8 cellular contexts compared by ENCODE assay signal in the genomic region with DNA sequence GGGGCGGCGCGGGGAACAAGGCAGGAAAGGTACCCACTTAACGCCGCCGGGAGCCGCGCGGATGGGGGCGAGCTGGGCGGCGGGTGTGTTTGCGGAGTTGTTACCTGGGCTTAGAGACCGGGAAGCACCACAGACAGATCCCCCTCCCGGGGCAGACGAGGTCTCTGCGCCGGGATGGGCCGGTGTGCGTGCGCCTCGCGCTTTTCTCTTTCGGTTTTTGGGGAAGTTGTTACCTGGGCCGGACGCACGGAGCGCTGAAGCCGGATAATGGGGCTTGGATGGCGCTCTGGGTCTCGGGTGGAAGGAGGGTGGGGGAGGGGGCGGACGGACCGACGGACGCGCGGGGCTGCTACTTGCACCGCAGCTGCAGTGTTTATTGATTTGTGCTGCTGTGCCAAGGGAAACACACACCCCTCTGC. TPM values are rescaled to one million over a fixed set of nuclear protein-coding genes. Genes with fewer than 3 reads are reported as not detected.
DNase-seq lines count a peak whose midpoint lies in the region; ATAC-seq and TF ChIP-seq lines count a peak whose summit lies in the region.

No MANE protein-coding gene starts in this region.

- H3K9me3 ChIP-seq in HEK293 (ENCODE audit: control insufficient read depth, insufficient read depth, low read depth, low read length): no peaks in the 10 kb centered on the region
- H3K9me3 ChIP-seq in OCI-LY7 (ENCODE audit: low read length): no peaks in the 10 kb centered on the region
- no peaks in the 10 kb centered on the region for H3K9me3 ChIP-seq in parathyroid adenoma (ENCODE audit: control insufficient read depth, low read length)

- H3K9me2 ChIP-seq in OCI-LY7 (ENCODE audit: insufficient read depth, low read length): no peaks in the 10 kb centered on the region

- POLR2A ChIA-PET in HEK293 (lab: Yijun Ruan, JAX): no interaction called here
- POLR2A ChIA-PET in OCI-LY7 (lab: Charles Lee): no interaction called here

- H3K9ac ChIP-seq in parathyroid adenoma: no peak overlapping the region

- peaks cover 72% of the 10 kb centered on the region for H3K79me2 ChIP-seq in OCI-LY7 (ENCODE audit: insufficient read depth, low read depth, low read length)
- H3K79me2 ChIP-seq in parathyroid adenoma: no peaks in the 10 kb centered on the region

- peak overlapping the region; percentile 71 for H3K4me3 ChIP-seq in HEK293 (ENCODE audit: low read depth, low read length)
- peak overlapping the region; percentile 97 for H3K4me3 ChIP-seq in OCI-LY7 (ENCODE audit: low read depth, low read length, poor library complexity, severe bottlenecking)
- peak overlapping the region; percentile 46 for H3K4me3 ChIP-seq in parathyroid adenoma (ENCODE audit: low read depth, low read length)

- H3K4me2 ChIP-seq in OCI-LY7 (ENCODE audit: low read length) (peak overlapping the region; percentile 99), parathyroid adenoma (ENCODE audit: low read length) (peak overlapping the region; percentile 59)

- H3K27ac ChIP-seq in HEK293 (ENCODE audit: extremely low read depth, low read depth, low read length) (peak overlapping the region; percentile 84), OCI-LY7 (ENCODE audit: low read depth, low read length, poor library complexity, severe bottlenecking) (peak overlapping the region; percentile 94), parathyroid adenoma (peak overlapping the region; percentile 25)

- H3K27me3 ChIP-seq in parathyroid adenoma (ENCODE audit: control insufficient read depth, insufficient read depth, low read length): no peaks in the 10 kb centered on the region

- H2AFZ ChIP-seq in OCI-LY7 (ENCODE audit: low read length) (peak overlapping the region; percentile 62; the same call in 1 of the 2 replicates), parathyroid adenoma (peak overlapping the region; percentile 72)

- DNase-seq in GM10266 (ENCODE audit: extremely low spot score): peak; percentile 52
- peak; percentile 78 for DNase-seq in OCI-LY7 (ENCODE audit: low spot score)
- peak; percentile 10 to 18 (median 14) for DNase-seq in activated naive CD4-positive, alpha-beta T cell (lab: John Stamatoyannopoulos, UW)
- DNase-seq in Right ventricle myocardium superior: peak; percentile 68
- DNase-seq in amniotic stem cell (lab: John Stamatoyannopoulos, UW): no peak
- no peak for DNase-seq in NCI-H1694 treated with DMSO at 0.1 percent for 48 hours (lab: John Stamatoyannopoulos, UW)

- ATAC-seq in Right ventricle myocardium superior (ENCODE audit: poor library complexity): peak; percentile 25

- peaks cover 38% of the 10 kb centered on the region for H4K20me1 ChIP-seq in OCI-LY7 (ENCODE audit: insufficient read depth, low read length)

- CTCF ChIA-PET in HEK293 (lab: Yijun Ruan, JAX) (no interaction called here), OCI-LY7 (lab: Charles Lee; ENCODE audit: unreplicated experiment) (no interaction called here)

- H3K4me1 ChIP-seq in HEK293 (ENCODE audit: control insufficient read depth, insufficient read depth, low read length) (no peaks in the 10 kb centered on the region; the same call in 1 of the 2 replicates), OCI-LY7 (ENCODE audit: insufficient read depth, low read length, poor library complexity, severe bottlenecking) (peaks cover 32% of the 10 kb centered on the region), parathyroid adenoma (no peaks in the 10 kb centered on the region)

- H3K36me3 ChIP-seq in HEK293 (ENCODE audit: control insufficient read depth in 2 of 2, insufficient read depth in 1 of 2, low read length in 2 of 2) (no peaks in the 10 kb centered on the region), OCI-LY7 (ENCODE audit: insufficient read depth, low read length) (no peaks in the 10 kb centered on the region), parathyroid adenoma (ENCODE audit: control insufficient read depth, insufficient read depth, low read length) (no peaks in the 10 kb centered on the region)

- intact Hi-C loops in OCI-LY7 (cut with micrococcal nuclease; ENCODE audit: unreplicated experiment) (loop anchor here (5.0 to 10.0 kb wide), 2 partner anchors 175 to 452 kb away; no protein-coding TSS in a partner anchor), Right ventricle myocardium superior (cut with DNase I) (loop anchor here (5.0 to 10.0 kb wide), 3 partner anchors 175 to 538 kb away; a partner anchor contains a TSS)

- TF ChIP-seq CTCF in GM10266 (IDR thresholded peaks at IDR 0.05; ENCODE audit: control insufficient read depth, insufficient read depth, low read depth, missing control alignments): no peak
- 0 out of 2 replicates have a peak, but pooled peaks have one; percentile 36 for TF ChIP-seq CTCF in HEK293 (tag by site-specific recombination; IDR thresholded peaks at IDR 0.05)
- TF ChIP-seq CTCF in OCI-LY7 (conservative IDR thresholded peaks at IDR 0.05; ENCODE audit: low read length): no peak
- TF ChIP-seq CTCF in parathyroid adenoma (IDR thresholded peaks at IDR 0.05): no peak

- no TSS peak for BruUV-seq in OCI-LY7 (replicated peaks; lab: Mats Ljungman, UMichigan)

TF ChIP-seq in HEK293, 187 proteins besides CTCF, POLR2A, EP300 and RAD21 (continues in another document):
- TF ChIP-seq, protein P1, sequence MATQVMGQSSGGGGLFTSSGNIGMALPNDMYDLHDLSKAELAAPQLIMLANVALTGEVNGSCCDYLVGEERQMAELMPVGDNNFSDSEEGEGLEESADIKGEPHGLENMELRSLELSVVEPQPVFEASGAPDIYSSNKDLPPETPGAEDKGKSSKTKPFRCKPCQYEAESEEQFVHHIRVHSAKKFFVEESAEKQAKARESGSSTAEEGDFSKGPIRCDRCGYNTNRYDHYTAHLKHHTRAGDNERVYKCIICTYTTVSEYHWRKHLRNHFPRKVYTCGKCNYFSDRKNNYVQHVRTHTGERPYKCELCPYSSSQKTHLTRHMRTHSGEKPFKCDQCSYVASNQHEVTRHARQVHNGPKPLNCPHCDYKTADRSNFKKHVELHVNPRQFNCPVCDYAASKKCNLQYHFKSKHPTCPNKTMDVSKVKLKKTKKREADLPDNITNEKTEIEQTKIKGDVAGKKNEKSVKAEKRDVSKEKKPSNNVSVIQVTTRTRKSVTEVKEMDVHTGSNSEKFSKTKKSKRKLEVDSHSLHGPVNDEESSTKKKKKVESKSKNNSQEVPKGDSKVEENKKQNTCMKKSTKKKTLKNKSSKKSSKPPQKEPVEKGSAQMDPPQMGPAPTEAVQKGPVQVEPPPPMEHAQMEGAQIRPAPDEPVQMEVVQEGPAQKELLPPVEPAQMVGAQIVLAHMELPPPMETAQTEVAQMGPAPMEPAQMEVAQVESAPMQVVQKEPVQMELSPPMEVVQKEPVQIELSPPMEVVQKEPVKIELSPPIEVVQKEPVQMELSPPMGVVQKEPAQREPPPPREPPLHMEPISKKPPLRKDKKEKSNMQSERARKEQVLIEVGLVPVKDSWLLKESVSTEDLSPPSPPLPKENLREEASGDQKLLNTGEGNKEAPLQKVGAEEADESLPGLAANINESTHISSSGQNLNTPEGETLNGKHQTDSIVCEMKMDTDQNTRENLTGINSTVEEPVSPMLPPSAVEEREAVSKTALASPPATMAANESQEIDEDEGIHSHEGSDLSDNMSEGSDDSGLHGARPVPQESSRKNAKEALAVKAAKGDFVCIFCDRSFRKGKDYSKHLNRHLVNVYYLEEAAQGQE (tag by site-specific recombination; IDR thresholded peaks at IDR 0.05): peak; percentile 44; the same call in 1 of the 2 replicates
- TF ChIP-seq ZNF311 (tag by site-specific recombination; IDR thresholded peaks at IDR 0.05; ENCODE audit: borderline replicate concordance): no peak
- TF ChIP-seq ZBTB7A (tag by site-specific recombination; IDR thresholded peaks at IDR 0.05; ENCODE audit: low read depth): no peak
- TF ChIP-seq ZNF555 (tag by site-specific recombination; conservative IDR thresholded peaks at IDR 0.05): no peak
- 0 out of 2 replicates have a peak, but pooled peaks have one; percentile 5 for TF ChIP-seq ZFP69B (tag by site-specific recombination; IDR thresholded peaks at IDR 0.05)
- TF ChIP-seq, protein P2, sequence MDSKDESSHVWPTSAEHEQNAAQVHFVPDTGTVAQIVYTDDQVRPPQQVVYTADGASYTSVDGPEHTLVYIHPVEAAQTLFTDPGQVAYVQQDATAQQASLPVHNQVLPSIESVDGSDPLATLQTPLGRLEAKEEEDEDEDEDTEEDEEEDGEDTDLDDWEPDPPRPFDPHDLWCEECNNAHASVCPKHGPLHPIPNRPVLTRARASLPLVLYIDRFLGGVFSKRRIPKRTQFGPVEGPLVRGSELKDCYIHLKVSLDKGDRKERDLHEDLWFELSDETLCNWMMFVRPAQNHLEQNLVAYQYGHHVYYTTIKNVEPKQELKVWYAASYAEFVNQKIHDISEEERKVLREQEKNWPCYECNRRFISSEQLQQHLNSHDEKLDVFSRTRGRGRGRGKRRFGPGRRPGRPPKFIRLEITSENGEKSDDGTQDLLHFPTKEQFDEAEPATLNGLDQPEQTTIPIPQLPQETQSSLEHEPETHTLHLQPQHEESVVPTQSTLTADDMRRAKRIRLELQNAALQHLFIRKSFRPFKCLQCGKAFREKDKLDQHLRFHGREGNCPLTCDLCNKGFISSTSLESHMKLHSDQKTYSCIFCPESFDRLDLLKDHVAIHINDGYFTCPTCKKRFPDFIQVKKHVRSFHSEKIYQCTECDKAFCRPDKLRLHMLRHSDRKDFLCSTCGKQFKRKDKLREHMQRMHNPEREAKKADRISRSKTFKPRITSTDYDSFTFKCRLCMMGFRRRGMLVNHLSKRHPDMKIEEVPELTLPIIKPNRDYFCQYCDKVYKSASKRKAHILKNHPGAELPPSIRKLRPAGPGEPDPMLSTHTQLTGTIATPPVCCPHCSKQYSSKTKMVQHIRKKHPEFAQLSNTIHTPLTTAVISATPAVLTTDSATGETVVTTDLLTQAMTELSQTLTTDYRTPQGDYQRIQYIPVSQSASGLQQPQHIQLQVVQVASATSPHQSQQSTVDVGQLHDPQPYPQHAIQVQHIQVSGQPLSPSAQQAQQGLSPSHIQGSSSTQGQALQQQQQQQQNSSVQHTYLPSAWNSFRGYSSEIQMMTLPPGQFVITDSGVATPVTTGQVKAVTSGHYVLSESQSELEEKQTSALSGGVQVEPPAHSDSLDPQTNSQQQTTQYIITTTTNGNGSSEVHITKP (tag by site-specific recombination; IDR thresholded peaks at IDR 0.05): peak; percentile 67
- 0 out of 2 replicates have a peak, but pooled peaks have one; percentile 20 for TF ChIP-seq OSR2 (tag by site-specific recombination; IDR thresholded peaks at IDR 0.05)
- TF ChIP-seq ZNF423 (tag by site-specific recombination; IDR thresholded peaks at IDR 0.05): no peak

RNA-seq across cellular contexts. Expression of a gene that starts 1.2 kb away (rescaled TPM):
- 27.6 and 33.2 TPM in 2 replicates for total RNA-seq in OCI-LY7 (2014; rRNA removed; shearing (Covaris generic))
- total RNA-seq in OCI-LY7 (2022) (41.9 and 47.7 TPM in 2 replicates), Right ventricle myocardium superior (83.7 TPM)

Comparison
In these comparisons a context has a peak if more than half of its experiments do, and no peak if none do; other contexts are left out.
1. DNase-seq: peak in GM10266 (single experiment), OCI-LY7 (single experiment), activated naive CD4-positive, alpha-beta T cell (4 of 4) and Right ventricle myocardium superior (single experiment); none in amniotic stem cell (single experiment) and NCI-H1694 treated with DMSO at 0.1 percent for 48 hours (single experiment).
2. H3K27ac ChIP-seq: peak in every context shown above with its lines; median percentile 94 in OCI-LY7; 84 in HEK293; 25 in parathyroid adenoma.
3. H3K4me3 ChIP-seq: peak in every context shown above with its lines; median percentile 97 in OCI-LY7; 71 in HEK293; 46 in parathyroid adenoma.